ENCODE assay signal across 8 cellular contexts in genomic region chr19:37905936-37906867, GRCh38. TPM values are rescaled to one million over a fixed set of nuclear protein-coding genes. Genes with fewer than 3 reads are reported as not detected.
DNase-seq lines count a peak whose midpoint lies in the region; ATAC-seq and TF ChIP-seq lines count a peak whose summit lies in the region.

Gene WDR87, minus strand, starts transcription at chr19:37906594. Its CDS starts 8,355 bp downstream, at chr19:37898239.

- TF ChIP-seq CTCF in activated CD8-positive, alpha-beta T cell treated with anti-CD3 and anti-CD28 coated beads for 36 hours (IDR thresholded peaks at IDR 0.05), result no peak

- no peaks in the 10 kb centered on the region for H3K9me3 Mint-ChIP-seq in activated CD8-positive, alpha-beta T cell treated with anti-CD3 and anti-CD28 coated beads for 36 hours

- H3K27me3 ChIP-seq in endocrine pancreas (ENCODE audit: control insufficient read depth, insufficient read depth, low read length) (no peaks in the 10 kb centered on the region), muscle layer of colon (ENCODE audit: control insufficient read depth in 1 of 2, insufficient read depth in 2 of 2, low read length in 2 of 2) (no peaks in the 10 kb centered on the region)

- CTCF ChIA-PET in activated CD8-positive, alpha-beta T cell treated with anti-CD3 and anti-CD28 coated beads for 36 hours (lab: Charles Lee), result interaction anchor here (0.7 to 3.4 kb wide), 10 partner anchors 9 to 430 kb away, joined by 3 to 13 read pairs (median 4); partner anchors contain the start of gene CATSPERG

- peak within 1 kb of the TSS; percentile 98 for H3K4me3 ChIP-seq in endocrine pancreas (ENCODE audit: control insufficient read depth, insufficient read depth, low read length)
- peak within 1 kb of the TSS; percentile 65 to 90 for H3K4me3 ChIP-seq in muscle layer of colon (ENCODE audit: low read depth in 1 of 2, low read length in 2 of 2)

- peak; percentile 9 for ATAC-seq in HG02798 (IDR thresholded peaks at IDR 0.05; ENCODE audit: poor library complexity, unreplicated experiment)
- ATAC-seq in activated CD8-positive, alpha-beta T cell treated with anti-CD3 and anti-CD28 coated beads for 36 hours, result peak; percentile 16

- POLR2A ChIA-PET in activated CD8-positive, alpha-beta T cell treated with anti-CD3 and anti-CD28 coated beads for 36 hours (lab: Charles Lee), result interaction anchor here (1.1 to 1.7 kb wide), 2 partner anchors 28 to 99 kb away, joined by 3 to 4 read pairs; no protein-coding TSS in a partner anchor

- H3K4me3 Mint-ChIP-seq in activated CD8-positive, alpha-beta T cell treated with anti-CD3 and anti-CD28 coated beads for 36 hours, result peak within 1 kb of the TSS; percentile 70

- no peaks in the 10 kb centered on the region for H3K27me3 Mint-ChIP-seq in activated CD8-positive, alpha-beta T cell treated with anti-CD3 and anti-CD28 coated beads for 36 hours

- H3K9ac ChIP-seq in endocrine pancreas (ENCODE audit: control insufficient read depth, insufficient read depth, low read length) (peak within 1 kb of the TSS; percentile 89), muscle layer of colon (ENCODE audit: low read length) (peak within 1 kb of the TSS; percentile 27)

- H3K27ac Mint-ChIP-seq in activated CD8-positive, alpha-beta T cell treated with anti-CD3 and anti-CD28 coated beads for 36 hours, result peak within 1 kb of the TSS; percentile 85

- intact Hi-C loops in activated CD8-positive, alpha-beta T cell treated with anti-CD3 and anti-CD28 coated beads for 36 hours (cut with micrococcal nuclease), result loop anchor here (10.0 kb wide), 3 partner anchors 139 to 429 kb away; partner anchors contain the start of genes CATSPERG and DPF1

- H3K9me3 ChIP-seq in endocrine pancreas (ENCODE audit: control insufficient read depth, low read length) (no peaks in the 10 kb centered on the region), muscle layer of colon (ENCODE audit: low read length) (no peaks in the 10 kb centered on the region)

- H3K4me1 Mint-ChIP-seq in activated CD8-positive, alpha-beta T cell treated with anti-CD3 and anti-CD28 coated beads for 36 hours (ENCODE audit: low read depth), result peaks cover 20% of the 10 kb centered on the region

- H3K36me3 Mint-ChIP-seq in activated CD8-positive, alpha-beta T cell treated with anti-CD3 and anti-CD28 coated beads for 36 hours (ENCODE audit: low read depth), result no peaks in the 10 kb centered on the region

- peak within 1 kb of the TSS; percentile 82 for H3K27ac ChIP-seq in muscle layer of colon (ENCODE audit: low read depth, low read length)

- peak; percentile 33 for DNase-seq in ELR (ENCODE audit: low read depth)
- peak; percentile 94 for DNase-seq in NCI-H345 (lab: John Stamatoyannopoulos, UW)
- peak; percentile 61 for DNase-seq in activated CD8-positive, alpha-beta T cell treated with anti-CD3 and anti-CD28 coated beads for 36 hours
- peak; percentile 16 for DNase-seq in superior temporal gyrus (ENCODE audit: extremely low spot score)
- DNase-seq in GOT3 (lab: John Stamatoyannopoulos, UW), result no peak

- peaks cover 10% of the 10 kb centered on the region for H3K4me1 ChIP-seq in endocrine pancreas (ENCODE audit: control insufficient read depth, insufficient read depth, low read length)
- H3K4me1 ChIP-seq in muscle layer of colon (ENCODE audit: insufficient read depth, low read length), result peaks cover 10% of the 10 kb centered on the region

- H3K36me3 ChIP-seq in endocrine pancreas (ENCODE audit: control insufficient read depth, insufficient read depth, low read length) (no peaks in the 10 kb centered on the region), muscle layer of colon (ENCODE audit: insufficient read depth, low read length) (no peaks in the 10 kb centered on the region)

RNA-seq across cellular contexts. Expression of gene WDR87, which starts in this region (rescaled TPM):
- total RNA-seq in activated CD8-positive, alpha-beta T cell treated with anti-CD3 and anti-CD28 coated beads for 36 hours, result not detected

Comparison
In these comparisons a context has a peak if more than half of its experiments do, and no peak if none do; other contexts are left out.
1. Peak in DNase-seq and ATAC-seq in activated CD8-positive, alpha-beta T cell treated with anti-CD3 and anti-CD28 coated beads for 36 hours; RNA of the gene not detected or under 1 TPM.